Comparison of ENCODE assay signal across 9 cellular contexts in the genomic region with DNA sequence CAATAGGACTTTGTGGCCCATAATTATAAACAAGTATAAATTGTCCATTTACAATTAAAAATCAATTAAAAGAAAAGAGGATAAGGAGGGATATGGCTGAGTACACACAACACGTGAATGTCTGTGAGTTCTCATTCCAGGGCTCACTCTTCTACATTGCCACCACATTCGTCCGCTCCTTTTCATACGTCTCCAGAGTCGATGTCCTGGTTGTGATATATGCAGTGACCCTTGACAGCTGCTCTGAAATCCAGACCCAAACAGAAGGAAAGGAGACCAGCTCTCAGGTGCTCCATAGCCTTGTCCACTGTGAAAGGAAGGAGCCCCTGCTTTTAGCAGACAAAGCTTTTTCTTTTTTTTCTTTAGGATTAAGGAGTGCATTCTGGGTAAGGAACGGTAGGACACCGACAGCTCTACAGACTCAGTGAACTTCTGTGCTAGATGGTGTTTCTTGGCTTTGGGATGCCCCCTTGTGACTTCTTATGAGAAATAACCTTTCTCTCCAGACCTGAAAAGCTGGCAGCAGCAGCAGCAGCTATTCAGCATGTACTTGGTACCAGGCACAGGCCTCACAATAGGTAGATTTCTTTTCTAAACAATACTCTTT. TPM values are rescaled to one million over a fixed set of nuclear protein-coding genes. Genes with fewer than 3 reads are reported as not detected.
DNase-seq lines count a peak whose midpoint lies in the region; ATAC-seq and TF ChIP-seq lines count a peak whose summit lies in the region.
"Had no signal": no experiment of that assay in that cellular context is flagged by ENCODE, and none has a peak within 500 bp of the region (broad histone marks: within the 10 kb centered on the region; RNA-seq: fewer than 3 reads in every experiment).

No MANE protein-coding gene starts in this region.

- no peaks in the 10 kb centered on the region for H3K79me2 ChIP-seq in fibroblast of lung (ENCODE audit: control insufficient read depth, insufficient read depth, low read length)

- H3K4me1 ChIP-seq in fibroblast of lung (ENCODE audit: control insufficient read depth, extremely low read depth, insufficient read depth, low read length): no peaks in the 10 kb centered on the region

- H3K36me3 ChIP-seq in MG63: peaks cover 40% of the 10 kb centered on the region
- H3K36me3 ChIP-seq in fibroblast of lung (ENCODE audit: control insufficient read depth, insufficient read depth, low read length): peaks cover 4% of the 10 kb centered on the region

- no peak overlapping the region for H3K4me3 Mint-ChIP-seq in activated CD4-positive, alpha-beta T cell treated with anti-CD3 and anti-CD28 coated beads, Interleukin-2, amount 10 ng/mL, durations not matched to agents 7 days and 5 days
- H3K4me3 Mint-ChIP-seq: activated naive CD8-positive, alpha-beta T cell had no signal

- no peak overlapping the region for H3K9ac ChIP-seq in fibroblast of lung (ENCODE audit: insufficient read depth, low read length)

- peaks cover 23% of the 10 kb centered on the region for H3K36me3 Mint-ChIP-seq in activated CD4-positive, alpha-beta T cell treated with anti-CD3 and anti-CD28 coated beads, Interleukin-2, amount 10 ng/mL, durations not matched to agents 7 days and 5 days (ENCODE audit: low read depth)

- no peak overlapping the region for H3K4me2 ChIP-seq in fibroblast of lung (ENCODE audit: extremely low read depth, insufficient read depth, low read length)

- H3K4me1 Mint-ChIP-seq in activated CD4-positive, alpha-beta T cell treated with anti-CD3 and anti-CD28 coated beads, Interleukin-2, amount 10 ng/mL, durations not matched to agents 7 days and 5 days: no peaks in the 10 kb centered on the region

- no peaks in the 10 kb centered on the region for H3K9me3 Mint-ChIP-seq in activated CD4-positive, alpha-beta T cell treated with anti-CD3 and anti-CD28 coated beads, Interleukin-2, amount 10 ng/mL, durations not matched to agents 7 days and 5 days

- no peak for ATAC-seq in HG03159 (IDR thresholded peaks at IDR 0.05; ENCODE audit: unreplicated experiment)
- no peak for ATAC-seq in HG02571 (IDR thresholded peaks at IDR 0.05; ENCODE audit: unreplicated experiment)

- TF ChIP-seq CTCF in fibroblast of lung (conservative IDR thresholded peaks at IDR 0.05 in 1 of 2, IDR thresholded peaks at IDR 0.05 in 1 of 2; ENCODE audit: low read depth in 1 of 2, low read length in 2 of 2): peak; percentile 39 to 51

- DNase-seq in activated CD4-positive, alpha-beta T cell treated with anti-CD3 and anti-CD28 coated beads, Interleukin-2, amount 10 ng/mL, durations not matched to agents 7 days and 5 days: peak; percentile 37
- DNase-seq in activated CD4-positive, alpha-beta T cell treated with anti-CD3 and anti-CD28 coated beads, Interleukin-2, amount 50 U/mL, for 4 hours: no peak
- DNase-seq in MG63 (peak; percentile 28), SHP77 treated with DMSO at 0.1 percent for 48 hours (lab: John Stamatoyannopoulos, UW) (peak; percentile 9), fibroblast of lung (ENCODE audit: low read depth in 2 of 2) (peak; percentile 77 to 82), non-pigmented ciliary epithelial cell (ENCODE audit: low read depth) (peak; percentile 61)

- CTCF ChIA-PET in activated CD4-positive, alpha-beta T cell treated with anti-CD3 and anti-CD28 coated beads, Interleukin-2, amount 10 ng/mL, durations not matched to agents 7 days and 5 days (lab: Charles Lee): interaction anchor here (0.6 to 1.1 kb wide), 3 partner anchors 22 to 305 kb away, joined by 4 to 5 read pairs (median 5); partner anchors contain the start of gene RAB6A

- H3K27ac Mint-ChIP-seq in activated CD4-positive, alpha-beta T cell treated with anti-CD3 and anti-CD28 coated beads, Interleukin-2, amount 10 ng/mL, durations not matched to agents 7 days and 5 days: peak overlapping the region; percentile 60
- H3K27ac Mint-ChIP-seq: activated naive CD8-positive, alpha-beta T cell had no signal

- H3K27ac ChIP-seq in fibroblast of lung (ENCODE audit: insufficient read depth, low read length): no peak overlapping the region

- H3K27me3 Mint-ChIP-seq in activated CD4-positive, alpha-beta T cell treated with anti-CD3 and anti-CD28 coated beads, Interleukin-2, amount 10 ng/mL, durations not matched to agents 7 days and 5 days: no peaks in the 10 kb centered on the region
- H3K27me3 Mint-ChIP-seq: activated naive CD8-positive, alpha-beta T cell had no signal

- H3K4me3 ChIP-seq in MG63: no peak overlapping the region
- no peak overlapping the region for H3K4me3 ChIP-seq in fibroblast of lung (replicated peaks in 1 of 4; ENCODE audit: control extremely low read depth in 1 of 4, insufficient read depth in 1 of 4, low read depth in 3 of 4, low read length in 4 of 4)

- no peaks in the 10 kb centered on the region for H4K20me1 ChIP-seq in fibroblast of lung (ENCODE audit: control insufficient read depth, extremely low read depth, insufficient read depth, low read length)

- peak overlapping the region; percentile 52 for H2AFZ ChIP-seq in fibroblast of lung (ENCODE audit: low read length)

- POLR2A ChIA-PET in activated CD4-positive, alpha-beta T cell treated with anti-CD3 and anti-CD28 coated beads, Interleukin-2, amount 10 ng/mL, durations not matched to agents 7 days and 5 days (lab: Charles Lee): interaction anchor here (0.6 kb wide), 1 partner anchor 19 kb away, joined by 4 read pairs; no protein-coding TSS in a partner anchor

- H3K9me3 ChIP-seq in MG63 (no peaks in the 10 kb centered on the region), fibroblast of lung (ENCODE audit: control insufficient read depth, insufficient read depth, low read depth, low read length) (no peaks in the 10 kb centered on the region)

- H3K27me3 ChIP-seq in MG63 (no peaks in the 10 kb centered on the region), fibroblast of lung (ENCODE audit: control insufficient read depth, insufficient read depth, low read length) (no peaks in the 10 kb centered on the region)

RNA-seq across cellular contexts. Expression of gene DNAJB13, which starts 19.7 kb away (rescaled TPM):
- total RNA-seq in activated CD4-positive, alpha-beta T cell treated with anti-CD3 and anti-CD28 coated beads, Interleukin-2, amount 10 ng/mL, durations not matched to agents 7 days and 5 days: under 1 TPM; 0.15 to 0.31 TPM
- 0.79 TPM in 1 of 2 replicates, not detected in the other for total RNA-seq in MG63 (2014; rRNA removed; shearing (Covaris generic); ENCODE audit: low replicate concordance)
- 0.17 TPM in 1 of 2 replicates, not detected in the other for total RNA-seq in fibroblast of lung
- 0.10 TPM in 1 of 2 replicates, not detected in the other for polyA plus RNA-seq in fibroblast of lung
- not detected in 2 replicates for polyA plus RNA-seq in fibroblast of lung (2012)
- not detected in 2 replicates for polyA minus RNA-seq in fibroblast of lung (ENCODE audit: low replicate concordance)

RNA-seq across cellular contexts. Expression of gene UCP2, which starts 51.5 kb away (rescaled TPM):
- 100 to 1,000 TPM; 326 to 344 TPM for total RNA-seq in activated CD4-positive, alpha-beta T cell treated with anti-CD3 and anti-CD28 coated beads, Interleukin-2, amount 10 ng/mL, durations not matched to agents 7 days and 5 days
- total RNA-seq in MG63 (2014; rRNA removed; shearing (Covaris generic); ENCODE audit: low replicate concordance): 2.3 TPM in 1 of 2 replicates, not detected in the other
- 0.77 and 4.8 TPM in 2 replicates for total RNA-seq in fibroblast of lung
- 10.7 and 11.5 TPM in 2 replicates for polyA plus RNA-seq in fibroblast of lung
- polyA plus RNA-seq in fibroblast of lung (2012): 9.9 and 11.3 TPM in 2 replicates
- 29.2 and 38.2 TPM in 2 replicates for polyA minus RNA-seq in fibroblast of lung (ENCODE audit: low replicate concordance)

RNA-seq across cellular contexts. Expression of gene PAAF1, which starts 54.3 kb away (rescaled TPM):
- total RNA-seq in activated CD4-positive, alpha-beta T cell treated with anti-CD3 and anti-CD28 coated beads, Interleukin-2, amount 10 ng/mL, durations not matched to agents 7 days and 5 days: 10 to 100 TPM; 17.0 to 17.2 TPM
- total RNA-seq in MG63 (2014; rRNA removed; shearing (Covaris generic); ENCODE audit: low replicate concordance): 9.8 and 12.1 TPM in 2 replicates
- 9.2 TPM in 2 replicates for total RNA-seq in fibroblast of lung
- 17.5 and 20.0 TPM in 2 replicates for polyA plus RNA-seq in fibroblast of lung
- 17.7 and 22.8 TPM in 2 replicates for polyA plus RNA-seq in fibroblast of lung (2012)
- 6.6 and 9.5 TPM in 2 replicates for polyA minus RNA-seq in fibroblast of lung (ENCODE audit: low replicate concordance)

RNA-seq across cellular contexts. Expression of gene COA4, which starts 54.5 kb away (rescaled TPM):
- 10 to 100 TPM; 54.4 to 60.6 TPM for total RNA-seq in activated CD4-positive, alpha-beta T cell treated with anti-CD3 and anti-CD28 coated beads, Interleukin-2, amount 10 ng/mL, durations not matched to agents 7 days and 5 days
- total RNA-seq in MG63 (2014; rRNA removed; shearing (Covaris generic); ENCODE audit: low replicate concordance): 72.3 and 74.8 TPM in 2 replicates
- total RNA-seq in fibroblast of lung: 64.7 TPM in 2 replicates
- 56.2 and 74.0 TPM in 2 replicates for polyA plus RNA-seq in fibroblast of lung
- 76.3 and 105 TPM in 2 replicates for polyA plus RNA-seq in fibroblast of lung (2012)
- polyA minus RNA-seq in fibroblast of lung (ENCODE audit: low replicate concordance): 31.6 and 37.3 TPM in 2 replicates

Comparison
In these comparisons a context has a peak if more than half of its experiments do, and no peak if none do; other contexts are left out.
1. DNase-seq: peak in activated CD4-positive, alpha-beta T cell treated with anti-CD3 and anti-CD28 coated beads, Interleukin-2, amount 10 ng/mL, durations not matched to agents 7 days and 5 days (single experiment), MG63 (single experiment), SHP77 treated with DMSO at 0.1 percent for 48 hours (single experiment), fibroblast of lung (2 of 2) and non-pigmented ciliary epithelial cell (single experiment); none in activated CD4-positive, alpha-beta T cell treated with anti-CD3 and anti-CD28 coated beads, Interleukin-2, amount 50 U/mL, for 4 hours (0 of 2).
2. RNA of gene UCP2, which starts 51.5 kb away (total RNA-seq): 326 to 344 TPM in activated CD4-positive, alpha-beta T cell treated with anti-CD3 and anti-CD28 coated beads, Interleukin-2, amount 10 ng/mL, durations not matched to agents 7 days and 5 days; 0.77 to 4.8 TPM in fibroblast of lung and 2.3 TPM in MG63; every median in the first group is over 10 times any median in the second.